In genomic region chr7:30285067-30285530, GRCh38 we compare ENCODE assay signal across 8 cellular contexts. TPM values are rescaled to one million over a fixed set of nuclear protein-coding genes. Genes with fewer than 3 reads are reported as not detected.
DNase-seq lines count a peak whose midpoint lies in the region; ATAC-seq, FAIRE-seq and TF ChIP-seq lines count a peak whose summit lies in the region.

No MANE protein-coding gene starts in this region.

- DNase-seq in CD14-positive monocyte (ENCODE audit: low spot score) = no peak
- peak; percentile 80 for DNase-seq in activated CD4-positive, alpha-beta T cell treated with anti-CD3 and anti-CD28 coated beads, Interleukin-2, amount 10 ng/mL, durations not matched to agents 24 days and 14 days
- peak in 3 of 10 donors; percentile 10 to 63 (median 47) for DNase-seq in dorsolateral prefrontal cortex
- peak in 1 of 2 experiments; percentile 49 for DNase-seq in mesothelial cell of epicardium (ENCODE audit: low spot score in 2 of 2, unreplicated experiment in 2 of 2)
- no peak for DNase-seq in GM12891 (ENCODE audit: insufficient read length, low spot score)

- no peak for TF ChIP-seq POLR2A in GM12891 (IDR thresholded peaks at IDR 0.05; ENCODE audit: low read depth, low read length)

- peaks cover 45% of the 10 kb centered on the region for H3K4me1 Mint-ChIP-seq in CD14-positive monocyte
- H3K4me1 Mint-ChIP-seq in activated CD4-positive, alpha-beta T cell treated with anti-CD3 and anti-CD28 coated beads, Interleukin-2, amount 10 ng/mL, durations not matched to agents 24 days and 14 days = peaks cover 42% of the 10 kb centered on the region
- peaks cover 36% of the 10 kb centered on the region for H3K4me1 Mint-ChIP-seq in mesothelial cell of epicardium

- H3K9me3 Mint-ChIP-seq in CD14-positive monocyte (peaks cover 0 to 7% (median 4%) of the 10 kb centered on the region in 7 donors), mesothelial cell of epicardium (no peaks in the 10 kb centered on the region)
- H3K9me3 Mint-ChIP-seq in activated CD4-positive, alpha-beta T cell treated with anti-CD3 and anti-CD28 coated beads, Interleukin-2, amount 10 ng/mL, durations not matched to agents 24 days and 14 days = no peaks in the 10 kb centered on the region

- H3K4me3 ChIP-seq in dorsolateral prefrontal cortex = peak overlapping the region; percentile 36 to 92 (median 77)
- peak overlapping the region in 4 of 5 donors; percentile 79 to 94 (median 84) for H3K4me3 ChIP-seq in subcutaneous abdominal adipose tissue (ENCODE audit: low read depth in 1 of 5, low read length in 5 of 5)

- H3K27ac Mint-ChIP-seq in CD14-positive monocyte (peak overlapping the region; percentile 77 to 94 (median 89)), mesothelial cell of epicardium (no peak overlapping the region)
- peak overlapping the region; percentile 92 for H3K27ac Mint-ChIP-seq in activated CD4-positive, alpha-beta T cell treated with anti-CD3 and anti-CD28 coated beads, Interleukin-2, amount 10 ng/mL, durations not matched to agents 24 days and 14 days

- intact Hi-C loops in CD14-positive monocyte (cut with micrococcal nuclease) (loop anchor here (2.0 to 10.0 kb wide), 3 partner anchors 50 to 140 kb away; no protein-coding TSS in a partner anchor), dorsolateral prefrontal cortex (cut with DNase I) (loop anchor here (2.0 to 10.0 kb wide), 2 partner anchors 112 to 150 kb away; partner anchors contain the start of gene MTURN (in 1 of the 2))
- intact Hi-C loops in activated CD4-positive, alpha-beta T cell treated with anti-CD3 and anti-CD28 coated beads, Interleukin-2, amount 10 ng/mL, durations not matched to agents 24 days and 14 days (cut with micrococcal nuclease) = loop anchor here (2.0 kb wide), 1 partner anchor 46 kb away; no protein-coding TSS in a partner anchor

- peaks cover 0 to 22% (median 20%) of the 10 kb centered on the region in 5 donors for H3K4me1 ChIP-seq in subcutaneous abdominal adipose tissue (ENCODE audit: control insufficient read depth in 5 of 5, insufficient read depth in 5 of 5, low read length in 5 of 5)

- no peak for FAIRE-seq in GM12891 (lab: Jason Lieb, UNC)

- H3K36me3 Mint-ChIP-seq in CD14-positive monocyte = peaks cover 9 to 15% of the 10 kb centered on the region in 2 donors
- H3K36me3 Mint-ChIP-seq in activated CD4-positive, alpha-beta T cell treated with anti-CD3 and anti-CD28 coated beads, Interleukin-2, amount 10 ng/mL, durations not matched to agents 24 days and 14 days (ENCODE audit: low read depth) = peaks cover 14% of the 10 kb centered on the region
- H3K36me3 Mint-ChIP-seq in mesothelial cell of epicardium = no peaks in the 10 kb centered on the region

- ATAC-seq in GM19463 (IDR thresholded peaks at IDR 0.05; ENCODE audit: unreplicated experiment) (peak; percentile 15), HG03521 (IDR thresholded peaks at IDR 0.05; ENCODE audit: unreplicated experiment) (peak; percentile 18)

- H3K27me3 Mint-ChIP-seq in CD14-positive monocyte (ENCODE audit: low read depth in 3 of 3) (no peaks in the 10 kb centered on the region), mesothelial cell of epicardium (ENCODE audit: low read depth) (no peaks in the 10 kb centered on the region)
- H3K27me3 Mint-ChIP-seq in activated CD4-positive, alpha-beta T cell treated with anti-CD3 and anti-CD28 coated beads, Interleukin-2, amount 10 ng/mL, durations not matched to agents 24 days and 14 days = no peaks in the 10 kb centered on the region

- H3K36me3 ChIP-seq in subcutaneous abdominal adipose tissue (ENCODE audit: control insufficient read depth in 5 of 5, insufficient read depth in 5 of 5, low read length in 5 of 5) = no peaks in the 10 kb centered on the region

- H3K4me3 Mint-ChIP-seq in CD14-positive monocyte (peak overlapping the region; percentile 78 to 87), mesothelial cell of epicardium (peak overlapping the region; percentile 71)
- H3K4me3 Mint-ChIP-seq in activated CD4-positive, alpha-beta T cell treated with anti-CD3 and anti-CD28 coated beads, Interleukin-2, amount 10 ng/mL, durations not matched to agents 24 days and 14 days = peak overlapping the region; percentile 88

- peak overlapping the region in 4 of 5 donors; percentile 53 to 88 (median 82) for H3K9ac ChIP-seq in subcutaneous abdominal adipose tissue (ENCODE audit: low read length in 5 of 5)

- H3K27ac ChIP-seq in dorsolateral prefrontal cortex (peak overlapping the region; percentile 63 to 99 (median 95)), subcutaneous abdominal adipose tissue (ENCODE audit: low read depth, low read length) (peak overlapping the region; percentile 80)

- TF ChIP-seq CTCF in CD14-positive monocyte (IDR thresholded peaks at IDR 0.05) = no peak
- TF ChIP-seq CTCF in dorsolateral prefrontal cortex (IDR thresholded peaks at IDR 0.05 in 54 of 56, conservative IDR thresholded peaks at IDR 0.05 in 2 of 56; ENCODE audit: low read depth in 1 of 56, partially characterized antibody in 56 of 56) = peak in 1 of 56 donors; percentile 10
- TF ChIP-seq CTCF in mesothelial cell of epicardium (IDR thresholded peaks at IDR 0.05; ENCODE audit: unreplicated experiment) = no peak

- no peaks in the 10 kb centered on the region for H3K27me3 ChIP-seq in dorsolateral prefrontal cortex
- H3K27me3 ChIP-seq in subcutaneous abdominal adipose tissue (ENCODE audit: control insufficient read depth in 5 of 5, insufficient read depth in 4 of 5, low read length in 5 of 5) = no peaks in the 10 kb centered on the region

- H3K9me3 ChIP-seq in subcutaneous abdominal adipose tissue (ENCODE audit: control insufficient read depth in 5 of 5, low read length in 5 of 5) = no peaks in the 10 kb centered on the region

TF ChIP-seq in GM12891, 5 proteins besides CTCF, POLR2A, EP300 and RAD21:
- TF ChIP-seq SPI1 (IDR thresholded peaks at IDR 0.05; ENCODE audit: low read depth, low read length) = no peak
- no peak for TF ChIP-seq POLR2AphosphoS5 (IDR thresholded peaks at IDR 0.05; ENCODE audit: low read depth, low read length)
- TF ChIP-seq PAX5 (IDR thresholded peaks at IDR 0.05; ENCODE audit: insufficient read depth, low read length, severe bottlenecking) = no peak

RNA-seq across cellular contexts. Expression of gene ZNRF2, which starts 0.7 kb away (rescaled TPM):
- 1 to 10 TPM; 1.9 to 5.7 TPM for polyA plus RNA-seq in CD14-positive monocyte
- total RNA-seq in activated CD4-positive, alpha-beta T cell treated with anti-CD3 and anti-CD28 coated beads, Interleukin-2, amount 10 ng/mL, durations not matched to agents 24 days and 14 days = 8.8 and 9.2 TPM in 2 replicates
- 10 to 100 TPM; 11.4 to 24.8 (median 16.7) TPM for total RNA-seq in dorsolateral prefrontal cortex
- total RNA-seq in mesothelial cell of epicardium = 11.6 to 12.5 TPM (median 12.1 TPM) in 3 replicates
- 3.8 TPM for polyA plus RNA-seq in GM12891 (2012; ENCODE audit: low read depth, missing spikeins)
